ENCODE assay signal across 27 cellular contexts in the genomic region with DNA sequence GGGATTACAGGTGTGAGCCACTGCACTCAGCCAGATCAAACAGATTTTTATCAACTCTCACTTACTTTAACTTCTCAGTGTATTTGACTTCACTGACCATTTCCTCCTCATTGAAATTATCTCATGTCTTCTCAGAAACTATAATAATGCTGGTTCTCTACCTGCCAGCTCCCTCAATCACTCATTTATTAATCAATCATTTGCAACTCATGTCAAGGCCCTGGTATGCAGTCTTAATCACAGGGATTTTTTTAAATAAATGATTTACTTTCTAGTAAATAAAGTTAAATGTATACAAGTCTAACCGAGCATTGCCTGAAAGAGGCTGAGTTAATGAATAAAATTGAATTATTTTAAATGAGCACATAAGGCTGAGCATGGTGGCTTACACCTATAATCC.
DNase-seq lines count a peak whose midpoint lies in the region; ATAC-seq and TF ChIP-seq lines count a peak whose summit lies in the region.
"Had no signal": no experiment of that assay in that cellular context is flagged by ENCODE, and none has a peak within 500 bp of the region (broad histone marks: within the 10 kb centered on the region; RNA-seq: fewer than 3 reads in every experiment).

No MANE protein-coding gene starts in this region.

- no peak for TF ChIP-seq POLR2A in body of pancreas (IDR thresholded peaks at IDR 0.05)

- peak overlapping the region; percentile 20 for H3K27ac Mint-ChIP-seq in Caco-2 (ENCODE audit: unreplicated experiment)
- H3K27ac Mint-ChIP-seq in mesothelial cell of epicardium = peak overlapping the region; percentile 45
- H3K27ac Mint-ChIP-seq: CD8-positive, alpha-beta T cell had no signal

- TF ChIP-seq CTCF in Caco-2 (IDR thresholded peaks at IDR 0.05; ENCODE audit: insufficient read depth in 1 of 2, low read depth in 1 of 2, low read length in 1 of 2, severe bottlenecking in 1 of 2, unreplicated experiment in 1 of 2) (no peak), body of pancreas (IDR thresholded peaks at IDR 0.05) (no peak), mesothelial cell of epicardium (IDR thresholded peaks at IDR 0.05; ENCODE audit: unreplicated experiment) (no peak)

- intact Hi-C loops in Caco-2 (cut with micrococcal nuclease; ENCODE audit: unreplicated experiment) (no loop called here), body of pancreas (cut with DNase I) (no loop called here)

- H3K27me3 Mint-ChIP-seq in Caco-2 (ENCODE audit: insufficient read depth, unreplicated experiment) (no peaks in the 10 kb centered on the region), mesothelial cell of epicardium (ENCODE audit: low read depth) (no peaks in the 10 kb centered on the region)

- H3K4me3 Mint-ChIP-seq in Caco-2 (ENCODE audit: unreplicated experiment) (no peak overlapping the region), mesothelial cell of epicardium (no peak overlapping the region)
- H3K4me3 Mint-ChIP-seq: CD8-positive, alpha-beta T cell; GM23338 had no signal

- no peak overlapping the region for H3K4me3 ChIP-seq in Caco-2 (ENCODE audit: low read depth, low read length)
- no peak overlapping the region for H3K4me3 ChIP-seq in body of pancreas
- H3K4me3 ChIP-seq: GM23338, HAP-1, PC-9, SJSA1 had no signal

- H3K36me3 Mint-ChIP-seq in Caco-2 (ENCODE audit: insufficient read depth, unreplicated experiment) (peaks cover 9% of the 10 kb centered on the region), mesothelial cell of epicardium (peaks cover 2% of the 10 kb centered on the region)

- POLR2A ChIA-PET in Caco-2 (lab: Charles Lee) = no interaction called here

- H3K27me3 ChIP-seq in Caco-2 (replicated peaks; ENCODE audit: control insufficient read depth, insufficient read depth, low read length) (no peaks in the 10 kb centered on the region), body of pancreas (no peaks in the 10 kb centered on the region)
- H3K27me3 ChIP-seq: SJSA1 had no signal

- H3K27ac ChIP-seq in body of pancreas = no peak overlapping the region
- H3K27ac ChIP-seq: PC-9, SJSA1 had no signal

- ATAC-seq in HG03108 (IDR thresholded peaks at IDR 0.05; ENCODE audit: unreplicated experiment) = peak; percentile 58
- ATAC-seq in body of pancreas = peak; percentile 23
- ATAC-seq in GM19328 (IDR thresholded peaks at IDR 0.05; ENCODE audit: unreplicated experiment) = no peak
- ATAC-seq: CD8-positive, alpha-beta T cell; GM23338 had no signal

- H3K9me3 ChIP-seq in Caco-2 = no peaks in the 10 kb centered on the region
- H3K9me3 ChIP-seq in body of pancreas = no peaks in the 10 kb centered on the region
- H3K9me3 ChIP-seq: HAP-1, SJSA1 had no signal

- no TSS peak for BruUV-seq in Caco-2 (replicated peaks; lab: Mats Ljungman, UMichigan)

- WGBS in body of pancreas, 2 donors = 13 to 25% methylated on average over 1 of the region's 1 CpG

- CTCF ChIA-PET in Caco-2 (lab: Charles Lee) = no interaction called here

- H3K9me3 Mint-ChIP-seq in Caco-2 (ENCODE audit: unreplicated experiment) = no peaks in the 10 kb centered on the region
- no peaks in the 10 kb centered on the region for H3K9me3 Mint-ChIP-seq in mesothelial cell of epicardium
- H3K9me3 Mint-ChIP-seq: CD8-positive, alpha-beta T cell; GM23338 had no signal

- DNase-seq in Caco-2 (no peak), body of pancreas (no peak), mesothelial cell of epicardium (ENCODE audit: low spot score in 2 of 2, unreplicated experiment in 2 of 2) (no peak), NCI-H524 treated with DMSO at 0.1 percent for 48 hours (lab: John Stamatoyannopoulos, UW) (no peak), HuH-7 (ENCODE audit: low spot score) (no peak), SW 1271 (lab: John Stamatoyannopoulos, UW) (no peak)
- DNase-seq: C1 segment of cervical spinal cord; CD8-positive, alpha-beta T cell; DMS153; DND-41; KBM-7; MV-4-11; NCI-H1105; NCI-H1436 treated with DMSO at 0.1 percent for 48 hours; NCI-H187 treated with DMSO at 0.1 percent for 48 hours; NCI-H2171 treated with DMSO at 0.1 percent for 48 hours; NCI-H524; NCI-H82; PC-9; Right ventricle myocardium superior; RPMI8226; T-helper 1 cell had no signal

- H3K36me3 ChIP-seq in Caco-2 (ENCODE audit: control insufficient read depth, insufficient read depth, low read length) (peaks cover 2% of the 10 kb centered on the region; the same call in 1 of the 2 replicates), body of pancreas (replicated peaks in 1 of 2; ENCODE audit: insufficient read depth in 1 of 2, low read depth in 2 of 2) (no peaks in the 10 kb centered on the region)
- H3K36me3 ChIP-seq: HAP-1, SJSA1 had no signal

- peaks cover 41% of the 10 kb centered on the region for H3K4me1 Mint-ChIP-seq in Caco-2 (ENCODE audit: low read depth, unreplicated experiment)
- peaks cover 20% of the 10 kb centered on the region for H3K4me1 Mint-ChIP-seq in mesothelial cell of epicardium

- H3K4me1 ChIP-seq in Caco-2 = no peaks in the 10 kb centered on the region; the same call in 1 of the 2 replicates
- H3K4me1 ChIP-seq in body of pancreas = peaks cover 41% of the 10 kb centered on the region
- H3K4me1 ChIP-seq: SJSA1 had no signal
